ENCODE assay signal across 10 cellular contexts in the genomic region with DNA sequence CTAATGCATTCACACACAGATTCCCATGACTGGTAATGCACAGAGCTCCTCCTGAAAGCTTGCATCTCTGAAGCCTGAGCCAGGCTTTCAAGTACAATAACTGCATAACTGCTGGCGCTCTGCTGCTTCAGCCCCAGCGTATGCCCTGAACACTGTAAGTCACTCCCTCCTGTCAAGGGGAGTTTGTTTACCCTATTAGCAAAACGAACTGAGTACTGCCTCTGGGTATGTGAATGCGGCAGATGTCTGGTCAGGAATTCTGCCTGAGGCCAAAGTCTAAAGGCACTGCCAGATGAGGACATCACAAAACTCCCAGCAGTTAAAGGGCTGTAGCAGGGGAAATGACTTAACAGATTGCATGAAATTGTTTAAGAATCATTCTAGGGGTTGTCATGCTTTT.
A peak's percentile ranks its signal among the peaks of the same experiment; 100 is the strongest.
DNase-seq lines count a peak whose midpoint lies in the region; ATAC-seq, FAIRE-seq and TF ChIP-seq lines count a peak whose summit lies in the region.
"Had no signal": no experiment of that assay in that cellular context is flagged by ENCODE, and none has a peak within 500 bp of the region (broad histone marks: within the 10 kb centered on the region; RNA-seq: fewer than 3 reads in every experiment).

No MANE protein-coding gene starts in this region.

- intact Hi-C loops in pancreas (cut with DNase I) = no loop called here

- H3K9me3 ChIP-seq in pancreas = no peaks in the 10 kb centered on the region

- no peaks in the 10 kb centered on the region for H3F3A ChIP-seq in GM23338 (replicated peaks; ENCODE audit: low read depth)

- H3K9me3 Mint-ChIP-seq in GM23338 = no peaks in the 10 kb centered on the region

- WGBS in pancreas, 2 donors = 15 to 21% methylated on average over 4 of the region's 4 CpGs

- no peaks in the 10 kb centered on the region for H3K36me3 Mint-ChIP-seq in GM23338 (ENCODE audit: low read depth)
- H3K36me3 Mint-ChIP-seq: naive B cell had no signal

- DNase-seq in GM23338 (ENCODE audit: low spot score) (peak; percentile 32), NCI-H2227 treated with DMSO at 0.1 percent for 48 hours (lab: John Stamatoyannopoulos, UW) (peak; percentile 74), cardiac fibroblast (ENCODE audit: low read depth in 2 of 2) (peak; percentile 86 to 95), pancreas (peak in 5 of 6 donors; percentile 68 to 91 (median 87))
- DNase-seq in activated CD4-positive, alpha-beta T cell treated with anti-CD3 and anti-CD28 coated beads for 4 hours = no peak
- DNase-seq: naive B cell had no signal

- no peaks in the 10 kb centered on the region for H3K9me2 ChIP-seq in GM23338 (ENCODE audit: insufficient read depth)

- H3K4me1 Mint-ChIP-seq in GM23338 = no peaks in the 10 kb centered on the region

- TF ChIP-seq CTCF in GM23338 (conservative IDR thresholded peaks at IDR 0.05; ENCODE audit: low read depth in 2 of 2) (no peak), cardiac fibroblast (IDR thresholded peaks at IDR 0.05; ENCODE audit: low read depth, low read length) (no peak), pancreas (IDR thresholded peaks at IDR 0.05) (no peak)

- H4K20me1 ChIP-seq in GM23338 (replicated peaks; ENCODE audit: insufficient read depth) = no peaks in the 10 kb centered on the region

- H3K36me3 ChIP-seq in GM23338 (ENCODE audit: insufficient read depth) (no peaks in the 10 kb centered on the region), pancreas (no peaks in the 10 kb centered on the region)
- H3K36me3 ChIP-seq: cardiac muscle cell had no signal

- no peaks in the 10 kb centered on the region for H3K27me3 Mint-ChIP-seq in GM23338 (ENCODE audit: insufficient read depth, low read depth, poor library complexity)

- H3K4me3 ChIP-seq in GM23338 (no peak overlapping the region), cardiac fibroblast (replicated peaks in 1 of 2; ENCODE audit: low read depth in 2 of 2, low read length in 2 of 2) (no peak overlapping the region), pancreas (peak overlapping the region in 1 of 4 donors; percentile 7)
- H3K4me3 ChIP-seq: cardiac muscle cell had no signal

- H3K27me3 ChIP-seq in GM23338 (ENCODE audit: insufficient read depth) (no peaks in the 10 kb centered on the region), pancreas (no peaks in the 10 kb centered on the region)
- H3K27me3 ChIP-seq: cardiac muscle cell had no signal

- no peak overlapping the region for H3K27ac Mint-ChIP-seq in GM23338

- no peak for FAIRE-seq in pancreas (lab: Jason Lieb, UNC)

- ATAC-seq in GM23338 (peak; percentile 36; the same call in 1 of the 3 replicates), pancreas (peak; percentile 98 to 99 (median 98)), GM18867 (IDR thresholded peaks at IDR 0.05; ENCODE audit: unreplicated experiment) (no peak), HG03280 (IDR thresholded peaks at IDR 0.05; ENCODE audit: unreplicated experiment) (no peak), GM21526 (IDR thresholded peaks at IDR 0.05; ENCODE audit: low FRiP score, unreplicated experiment) (no peak)

- H3K4me3 Mint-ChIP-seq in GM23338 = no peak overlapping the region

- H2AFZ ChIP-seq in GM23338 = no peak overlapping the region

- H3K27ac ChIP-seq in GM23338 (ENCODE audit: low read depth) (no peak overlapping the region), pancreas (peak overlapping the region; percentile 45 to 85 (median 50))
- H3K27ac ChIP-seq: cardiac muscle cell had no signal

- H3K79me2 ChIP-seq in GM23338 (replicated peaks; ENCODE audit: insufficient read depth) = no peaks in the 10 kb centered on the region

- H3K4me2 ChIP-seq in GM23338 = no peak overlapping the region

- H3K4me1 ChIP-seq in GM23338 (ENCODE audit: insufficient read depth) (no peaks in the 10 kb centered on the region), pancreas (peaks cover 27 to 43% (median 29%) of the 10 kb centered on the region in 3 donors)

TF ChIP-seq in GM23338, 12 proteins besides CTCF, POLR2A, EP300 and RAD21:
- TF ChIP-seq POLR2AphosphoS5 (IDR thresholded peaks at IDR 0.05; ENCODE audit: low read depth) (no peak), EZH2phosphoT487 (IDR thresholded peaks at IDR 0.05; ENCODE audit: unreplicated experiment) (no peak), EZH2 (IDR thresholded peaks at IDR 0.05; ENCODE audit: low read depth, unreplicated experiment) (no peak), STAT1 (IDR thresholded peaks at IDR 0.05; ENCODE audit: unreplicated experiment) (no peak), ZNF114 (CRISPR knock-in tag; IDR thresholded peaks at IDR 0.05) (no peak), ZNF331 (CRISPR knock-in tag; IDR thresholded peaks at IDR 0.05; ENCODE audit: low read depth) (no peak), JUNB (IDR thresholded peaks at IDR 0.05; ENCODE audit: unreplicated experiment) (no peak), CREB1 (CRISPR knock-in tag; IDR thresholded peaks at IDR 0.05; ENCODE audit: low read depth) (no peak)
- TF ChIP-seq, protein P1, sequence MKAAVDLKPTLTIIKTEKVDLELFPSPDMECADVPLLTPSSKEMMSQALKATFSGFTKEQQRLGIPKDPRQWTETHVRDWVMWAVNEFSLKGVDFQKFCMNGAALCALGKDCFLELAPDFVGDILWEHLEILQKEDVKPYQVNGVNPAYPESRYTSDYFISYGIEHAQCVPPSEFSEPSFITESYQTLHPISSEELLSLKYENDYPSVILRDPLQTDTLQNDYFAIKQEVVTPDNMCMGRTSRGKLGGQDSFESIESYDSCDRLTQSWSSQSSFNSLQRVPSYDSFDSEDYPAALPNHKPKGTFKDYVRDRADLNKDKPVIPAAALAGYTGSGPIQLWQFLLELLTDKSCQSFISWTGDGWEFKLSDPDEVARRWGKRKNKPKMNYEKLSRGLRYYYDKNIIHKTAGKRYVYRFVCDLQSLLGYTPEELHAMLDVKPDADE (IDR thresholded peaks at IDR 0.05) = no peak
TF ChIP-seq in GM23338: peak in this region for 0.

Comparison
In these comparisons a context has a peak if more than half of its experiments do, and no peak if none do; other contexts are left out.
1. ATAC-seq: peak in GM23338 (single experiment) and pancreas (4 of 4); none in GM18867 (single experiment), HG03280 (single experiment) and GM21526 (single experiment).
2. DNase-seq: peak in GM23338 (single experiment), NCI-H2227 treated with DMSO at 0.1 percent for 48 hours (single experiment), cardiac fibroblast (2 of 2) and pancreas (5 of 6); none in activated CD4-positive, alpha-beta T cell treated with anti-CD3 and anti-CD28 coated beads for 4 hours (0 of 2).